ENCODE assay signal across 1 cellular context in the genomic region with DNA sequence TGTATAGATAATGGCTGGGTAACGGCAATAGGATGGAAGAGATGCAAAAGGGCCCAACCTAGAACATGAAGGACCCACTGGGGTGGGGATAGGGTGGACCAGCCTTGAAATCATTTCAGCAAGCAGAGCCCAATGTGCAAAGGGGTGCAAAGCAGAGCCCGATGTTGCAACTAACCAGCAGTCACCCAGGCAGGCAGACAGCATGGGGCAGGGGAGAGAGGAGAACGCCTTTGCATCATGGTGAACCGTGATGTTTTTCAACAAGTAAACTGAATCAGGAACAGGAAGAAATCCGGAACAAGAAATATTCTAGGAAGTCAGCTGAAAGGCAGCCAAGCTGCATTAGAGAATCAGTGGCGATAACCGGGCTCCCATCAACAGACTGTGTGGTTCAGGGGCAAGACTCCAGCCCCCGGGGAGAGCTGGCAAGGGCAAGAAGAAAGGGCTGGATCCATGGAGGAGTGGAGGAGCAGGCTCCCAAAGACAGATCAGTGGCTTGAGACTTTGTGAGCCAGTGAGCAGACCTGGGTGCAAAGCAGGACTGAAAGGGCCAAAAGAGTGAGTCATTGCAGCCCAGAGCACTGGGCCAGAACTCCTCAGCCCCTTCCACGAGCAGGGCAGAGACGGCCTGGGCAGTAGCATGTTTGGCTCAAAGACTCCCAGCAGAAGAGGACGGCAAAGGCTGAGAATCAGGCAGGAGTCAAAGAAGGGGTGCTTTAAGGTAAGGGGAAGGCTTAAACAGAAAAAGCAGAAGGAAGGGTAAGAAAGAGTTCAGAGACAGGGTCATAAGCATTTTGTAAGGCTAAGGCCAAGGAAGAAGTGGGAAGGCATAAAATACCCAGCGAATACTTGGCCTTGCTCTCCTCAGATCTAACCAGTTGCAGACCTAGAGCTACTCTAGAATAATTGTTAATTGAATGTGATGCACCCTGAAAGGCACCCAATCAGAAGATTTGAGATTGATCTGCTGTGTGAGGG.
TF ChIP-seq lines count a peak whose summit lies in the region.

No MANE protein-coding gene starts in this region.

TF ChIP-seq in HepG2, 621 proteins besides CTCF, POLR2A, EP300 and RAD21:
- TF ChIP-seq, protein P1, sequence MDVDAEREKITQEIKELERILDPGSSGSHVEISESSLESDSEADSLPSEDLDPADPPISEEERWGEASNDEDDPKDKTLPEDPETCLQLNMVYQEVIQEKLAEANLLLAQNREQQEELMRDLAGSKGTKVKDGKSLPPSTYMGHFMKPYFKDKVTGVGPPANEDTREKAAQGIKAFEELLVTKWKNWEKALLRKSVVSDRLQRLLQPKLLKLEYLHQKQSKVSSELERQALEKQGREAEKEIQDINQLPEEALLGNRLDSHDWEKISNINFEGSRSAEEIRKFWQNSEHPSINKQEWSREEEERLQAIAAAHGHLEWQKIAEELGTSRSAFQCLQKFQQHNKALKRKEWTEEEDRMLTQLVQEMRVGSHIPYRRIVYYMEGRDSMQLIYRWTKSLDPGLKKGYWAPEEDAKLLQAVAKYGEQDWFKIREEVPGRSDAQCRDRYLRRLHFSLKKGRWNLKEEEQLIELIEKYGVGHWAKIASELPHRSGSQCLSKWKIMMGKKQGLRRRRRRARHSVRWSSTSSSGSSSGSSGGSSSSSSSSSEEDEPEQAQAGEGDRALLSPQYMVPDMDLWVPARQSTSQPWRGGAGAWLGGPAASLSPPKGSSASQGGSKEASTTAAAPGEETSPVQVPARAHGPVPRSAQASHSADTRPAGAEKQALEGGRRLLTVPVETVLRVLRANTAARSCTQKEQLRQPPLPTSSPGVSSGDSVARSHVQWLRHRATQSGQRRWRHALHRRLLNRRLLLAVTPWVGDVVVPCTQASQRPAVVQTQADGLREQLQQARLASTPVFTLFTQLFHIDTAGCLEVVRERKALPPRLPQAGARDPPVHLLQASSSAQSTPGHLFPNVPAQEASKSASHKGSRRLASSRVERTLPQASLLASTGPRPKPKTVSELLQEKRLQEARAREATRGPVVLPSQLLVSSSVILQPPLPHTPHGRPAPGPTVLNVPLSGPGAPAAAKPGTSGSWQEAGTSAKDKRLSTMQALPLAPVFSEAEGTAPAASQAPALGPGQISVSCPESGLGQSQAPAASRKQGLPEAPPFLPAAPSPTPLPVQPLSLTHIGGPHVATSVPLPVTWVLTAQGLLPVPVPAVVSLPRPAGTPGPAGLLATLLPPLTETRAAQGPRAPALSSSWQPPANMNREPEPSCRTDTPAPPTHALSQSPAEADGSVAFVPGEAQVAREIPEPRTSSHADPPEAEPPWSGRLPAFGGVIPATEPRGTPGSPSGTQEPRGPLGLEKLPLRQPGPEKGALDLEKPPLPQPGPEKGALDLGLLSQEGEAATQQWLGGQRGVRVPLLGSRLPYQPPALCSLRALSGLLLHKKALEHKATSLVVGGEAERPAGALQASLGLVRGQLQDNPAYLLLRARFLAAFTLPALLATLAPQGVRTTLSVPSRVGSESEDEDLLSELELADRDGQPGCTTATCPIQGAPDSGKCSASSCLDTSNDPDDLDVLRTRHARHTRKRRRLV (CRISPR knock-in tag; IDR thresholded peaks at IDR 0.05), result no peak
- TF ChIP-seq ZBTB7B (CRISPR knock-in tag; IDR thresholded peaks at IDR 0.05) (no peak), KDM1A (CRISPR knock-in tag; IDR thresholded peaks at IDR 0.05) (no peak), ZNF333 (CRISPR knock-in tag; IDR thresholded peaks at IDR 0.05; ENCODE audit: borderline replicate concordance) (no peak), YEATS2 (CRISPR knock-in tag; IDR thresholded peaks at IDR 0.05; ENCODE audit: borderline replicate concordance) (no peak), ZNF616 (CRISPR knock-in tag; IDR thresholded peaks at IDR 0.05; ENCODE audit: low read depth) (no peak)
- TF ChIP-seq, protein P2, sequence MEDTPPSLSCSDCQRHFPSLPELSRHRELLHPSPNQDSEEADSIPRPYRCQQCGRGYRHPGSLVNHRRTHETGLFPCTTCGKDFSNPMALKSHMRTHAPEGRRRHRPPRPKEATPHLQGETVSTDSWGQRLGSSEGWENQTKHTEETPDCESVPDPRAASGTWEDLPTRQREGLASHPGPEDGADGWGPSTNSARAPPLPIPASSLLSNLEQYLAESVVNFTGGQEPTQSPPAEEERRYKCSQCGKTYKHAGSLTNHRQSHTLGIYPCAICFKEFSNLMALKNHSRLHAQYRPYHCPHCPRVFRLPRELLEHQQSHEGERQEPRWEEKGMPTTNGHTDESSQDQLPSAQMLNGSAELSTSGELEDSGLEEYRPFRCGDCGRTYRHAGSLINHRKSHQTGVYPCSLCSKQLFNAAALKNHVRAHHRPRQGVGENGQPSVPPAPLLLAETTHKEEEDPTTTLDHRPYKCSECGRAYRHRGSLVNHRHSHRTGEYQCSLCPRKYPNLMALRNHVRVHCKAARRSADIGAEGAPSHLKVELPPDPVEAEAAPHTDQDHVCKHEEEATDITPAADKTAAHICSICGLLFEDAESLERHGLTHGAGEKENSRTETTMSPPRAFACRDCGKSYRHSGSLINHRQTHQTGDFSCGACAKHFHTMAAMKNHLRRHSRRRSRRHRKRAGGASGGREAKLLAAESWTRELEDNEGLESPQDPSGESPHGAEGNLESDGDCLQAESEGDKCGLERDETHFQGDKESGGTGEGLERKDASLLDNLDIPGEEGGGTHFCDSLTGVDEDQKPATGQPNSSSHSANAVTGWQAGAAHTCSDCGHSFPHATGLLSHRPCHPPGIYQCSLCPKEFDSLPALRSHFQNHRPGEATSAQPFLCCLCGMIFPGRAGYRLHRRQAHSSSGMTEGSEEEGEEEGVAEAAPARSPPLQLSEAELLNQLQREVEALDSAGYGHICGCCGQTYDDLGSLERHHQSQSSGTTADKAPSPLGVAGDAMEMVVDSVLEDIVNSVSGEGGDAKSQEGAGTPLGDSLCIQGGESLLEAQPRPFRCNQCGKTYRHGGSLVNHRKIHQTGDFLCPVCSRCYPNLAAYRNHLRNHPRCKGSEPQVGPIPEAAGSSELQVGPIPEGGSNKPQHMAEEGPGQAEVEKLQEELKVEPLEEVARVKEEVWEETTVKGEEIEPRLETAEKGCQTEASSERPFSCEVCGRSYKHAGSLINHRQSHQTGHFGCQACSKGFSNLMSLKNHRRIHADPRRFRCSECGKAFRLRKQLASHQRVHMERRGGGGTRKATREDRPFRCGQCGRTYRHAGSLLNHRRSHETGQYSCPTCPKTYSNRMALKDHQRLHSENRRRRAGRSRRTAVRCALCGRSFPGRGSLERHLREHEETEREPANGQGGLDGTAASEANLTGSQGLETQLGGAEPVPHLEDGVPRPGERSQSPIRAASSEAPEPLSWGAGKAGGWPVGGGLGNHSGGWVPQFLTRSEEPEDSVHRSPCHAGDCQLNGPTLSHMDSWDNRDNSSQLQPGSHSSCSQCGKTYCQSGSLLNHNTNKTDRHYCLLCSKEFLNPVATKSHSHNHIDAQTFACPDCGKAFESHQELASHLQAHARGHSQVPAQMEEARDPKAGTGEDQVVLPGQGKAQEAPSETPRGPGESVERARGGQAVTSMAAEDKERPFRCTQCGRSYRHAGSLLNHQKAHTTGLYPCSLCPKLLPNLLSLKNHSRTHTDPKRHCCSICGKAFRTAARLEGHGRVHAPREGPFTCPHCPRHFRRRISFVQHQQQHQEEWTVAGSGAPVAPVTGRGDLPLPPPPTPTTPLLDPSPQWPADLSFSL (CRISPR knock-in tag; IDR thresholded peaks at IDR 0.05), result no peak
TF ChIP-seq in HepG2: peak in this region for 0.
